ENCODE assay signal across 8 cellular contexts in the genomic region with DNA sequence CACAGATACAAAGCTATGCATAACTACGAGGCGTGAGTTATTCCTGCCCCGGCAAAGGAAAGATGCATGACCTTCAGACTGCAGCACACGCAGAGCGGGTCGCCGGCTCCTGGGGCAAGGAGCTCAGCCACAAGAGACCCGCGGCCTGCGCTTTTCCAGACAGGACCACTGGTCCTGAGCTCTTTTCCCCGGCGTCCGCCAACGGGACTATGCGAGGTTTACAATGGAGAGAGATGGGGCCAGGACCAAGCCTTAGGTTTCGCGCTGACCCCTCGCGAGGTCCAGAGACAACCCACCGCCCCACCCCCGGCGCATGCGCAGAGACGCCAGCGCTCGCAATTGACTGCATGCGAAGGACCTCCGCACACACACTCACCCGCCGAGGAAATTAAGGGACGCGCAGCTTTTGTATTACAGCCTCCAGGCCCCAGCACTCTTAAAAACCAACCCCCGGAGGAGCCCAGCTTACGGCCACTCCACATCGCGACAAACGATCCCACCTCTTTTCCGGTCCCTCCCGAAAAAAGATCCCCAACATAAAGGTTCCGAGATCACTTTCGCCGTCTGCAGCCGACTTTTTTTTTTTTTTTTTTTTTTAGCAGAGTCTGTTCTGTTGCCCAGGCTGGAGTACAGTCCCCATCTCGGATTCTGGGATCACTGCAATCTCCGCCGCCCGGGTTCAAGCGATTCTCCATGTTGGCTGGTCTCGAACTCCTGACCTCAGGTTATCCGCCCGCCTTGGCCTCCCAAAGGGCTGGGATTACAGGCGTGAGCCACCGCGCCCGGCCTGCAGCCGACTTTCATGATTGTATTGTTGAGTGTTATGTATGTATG. TPM values are rescaled to one million over a fixed set of nuclear protein-coding genes. Genes with fewer than 3 reads are reported as not detected.
DNase-seq lines count a peak whose midpoint lies in the region; ATAC-seq and TF ChIP-seq lines count a peak whose summit lies in the region.

A gene with protein sequence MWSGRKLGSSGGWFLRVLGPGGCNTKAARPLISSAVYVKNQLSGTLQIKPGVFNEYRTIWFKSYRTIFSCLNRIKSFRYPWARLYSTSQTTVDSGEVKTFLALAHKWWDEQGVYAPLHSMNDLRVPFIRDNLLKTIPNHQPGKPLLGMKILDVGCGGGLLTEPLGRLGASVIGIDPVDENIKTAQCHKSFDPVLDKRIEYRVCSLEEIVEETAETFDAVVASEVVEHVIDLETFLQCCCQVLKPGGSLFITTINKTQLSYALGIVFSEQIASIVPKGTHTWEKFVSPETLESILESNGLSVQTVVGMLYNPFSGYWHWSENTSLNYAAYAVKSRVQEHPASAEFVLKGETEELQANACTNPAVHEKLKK (minus strand): TSS at position 498 of the 834 bp plus-strand sequence. CDS start 16 bp downstream, at position 482.

- peaks cover 11 to 15% (median 14%) of the 10 kb centered on the region in 3 donors for H3K4me1 Mint-ChIP-seq in IgD-negative memory B cell
- peaks cover 6% of the 10 kb centered on the region for H3K4me1 Mint-ChIP-seq in activated T-helper 2 cell treated with anti-CD3 and anti-CD28 coated beads, Interferon-gamma antibody, Interleukin-2, Interleukin-4, amounts not matched to agents 10 μg/mL and 5 μg/mL and 100 μg/mL, durations not matched to agents 14 hours and 24 hours and 36 hours (ENCODE audit: low read depth)
- H3K4me1 Mint-ChIP-seq in natural killer cell treated with Interleukin-12 subunit alpha and Interleukin-12 subunit beta and Interleukin-15 and Interleukin-18, amount 100 ng/mL, for 72 hours (ENCODE audit: low read depth in 2 of 2), result peaks cover 5 to 11% of the 10 kb centered on the region in 2 donors

- peaks cover 3% of the 10 kb centered on the region for H3K36me3 Mint-ChIP-seq in IgD-negative memory B cell
- peaks cover 5% of the 10 kb centered on the region for H3K36me3 Mint-ChIP-seq in activated T-helper 2 cell treated with anti-CD3 and anti-CD28 coated beads, Interferon-gamma antibody, Interleukin-2, Interleukin-4, amounts not matched to agents 10 μg/mL and 5 μg/mL and 100 μg/mL, durations not matched to agents 14 hours and 24 hours and 36 hours (ENCODE audit: low read depth)
- no peaks in the 10 kb centered on the region for H3K36me3 Mint-ChIP-seq in natural killer cell treated with Interleukin-12 subunit alpha and Interleukin-12 subunit beta and Interleukin-15 and Interleukin-18, amount 100 ng/mL, for 72 hours

- no peaks in the 10 kb centered on the region for H3K9me3 Mint-ChIP-seq in IgD-negative memory B cell
- no peaks in the 10 kb centered on the region for H3K9me3 Mint-ChIP-seq in activated T-helper 2 cell treated with anti-CD3 and anti-CD28 coated beads, Interferon-gamma antibody, Interleukin-2, Interleukin-4, amounts not matched to agents 10 μg/mL and 5 μg/mL and 100 μg/mL, durations not matched to agents 14 hours and 24 hours and 36 hours
- H3K9me3 Mint-ChIP-seq in natural killer cell treated with Interleukin-12 subunit alpha and Interleukin-12 subunit beta and Interleukin-15 and Interleukin-18, amount 100 ng/mL, for 72 hours, result no peaks in the 10 kb centered on the region

- H3K27ac Mint-ChIP-seq in IgD-negative memory B cell, result peak within 1 kb of the TSS; percentile 80 to 92 (median 92)
- peak within 1 kb of the TSS; percentile 88 for H3K27ac Mint-ChIP-seq in activated T-helper 2 cell treated with anti-CD3 and anti-CD28 coated beads, Interferon-gamma antibody, Interleukin-2, Interleukin-4, amounts not matched to agents 10 μg/mL and 5 μg/mL and 100 μg/mL, durations not matched to agents 14 hours and 24 hours and 36 hours
- H3K27ac Mint-ChIP-seq in natural killer cell treated with Interleukin-12 subunit alpha and Interleukin-12 subunit beta and Interleukin-15 and Interleukin-18, amount 100 ng/mL, for 72 hours, result peak within 1 kb of the TSS; percentile 86 to 93

- intact Hi-C loops in activated T-helper 2 cell treated with anti-CD3 and anti-CD28 coated beads, Interferon-gamma antibody, Interleukin-2, Interleukin-4, amounts not matched to agents 10 μg/mL and 5 μg/mL and 100 μg/mL, durations not matched to agents 14 hours and 24 hours and 36 hours (cut with micrococcal nuclease), result loop anchor here (1.0 to 5.0 kb wide), 4 partner anchors 17 to 64 kb away; a partner anchor contains a TSS

- no peaks in the 10 kb centered on the region for H3K27me3 Mint-ChIP-seq in IgD-negative memory B cell
- no peaks in the 10 kb centered on the region for H3K27me3 Mint-ChIP-seq in activated T-helper 2 cell treated with anti-CD3 and anti-CD28 coated beads, Interferon-gamma antibody, Interleukin-2, Interleukin-4, amounts not matched to agents 10 μg/mL and 5 μg/mL and 100 μg/mL, durations not matched to agents 14 hours and 24 hours and 36 hours (ENCODE audit: low read depth)
- no peaks in the 10 kb centered on the region for H3K27me3 Mint-ChIP-seq in natural killer cell treated with Interleukin-12 subunit alpha and Interleukin-12 subunit beta and Interleukin-15 and Interleukin-18, amount 100 ng/mL, for 72 hours

- ATAC-seq in GM21576 (IDR thresholded peaks at IDR 0.05; ENCODE audit: unreplicated experiment), result peak; percentile 70
- ATAC-seq in natural killer cell treated with Interleukin-12 subunit alpha and Interleukin-12 subunit beta and Interleukin-15 and Interleukin-18, amount 100 ng/mL, for 72 hours, result peak; percentile 88 to 91

- H3K4me3 Mint-ChIP-seq in IgD-negative memory B cell, result peak within 1 kb of the TSS; percentile 91 to 98 (median 98)
- H3K4me3 Mint-ChIP-seq in activated T-helper 2 cell treated with anti-CD3 and anti-CD28 coated beads, Interferon-gamma antibody, Interleukin-2, Interleukin-4, amounts not matched to agents 10 μg/mL and 5 μg/mL and 100 μg/mL, durations not matched to agents 14 hours and 24 hours and 36 hours (ENCODE audit: low read depth), result peak within 1 kb of the TSS; percentile 91
- peak within 1 kb of the TSS; percentile 91 for H3K4me3 Mint-ChIP-seq in natural killer cell treated with Interleukin-12 subunit alpha and Interleukin-12 subunit beta and Interleukin-15 and Interleukin-18, amount 100 ng/mL, for 72 hours

- TF ChIP-seq CTCF in fibroblast of pulmonary artery (IDR thresholded peaks at IDR 0.05; ENCODE audit: low read length, missing control alignments), result no peak

- DNase-seq in DMS79 (lab: John Stamatoyannopoulos, UW) (peak; percentile 81), RKO (ENCODE audit: low spot score) (peak; percentile 81), fibroblast of pulmonary artery (ENCODE audit: low read depth) (peak; percentile 80)
- DNase-seq in activated T-helper 2 cell treated with anti-CD3 and anti-CD28 coated beads, Interferon-gamma antibody, Interleukin-2, Interleukin-4, amounts not matched to agents 10 μg/mL and 5 μg/mL and 100 μg/mL, durations not matched to agents 14 hours and 24 hours and 36 hours (ENCODE audit: low spot score), result peak; percentile 65
- DNase-seq in natural killer cell treated with Interleukin-12 subunit alpha and Interleukin-12 subunit beta and Interleukin-15 and Interleukin-18, amount 100 ng/mL, for 72 hours (ENCODE audit: low spot score), result peak; percentile 81
- DNase-seq in stimulated activated naive CD4-positive, alpha-beta T cell treated with Interleukin-2 at 50 U/mL for 16 hours (lab: John Stamatoyannopoulos, UW), result peak; percentile 49

- peak within 1 kb of the TSS; percentile 88 for H3K4me3 ChIP-seq in fibroblast of pulmonary artery (replicated peaks; ENCODE audit: low read depth, low read length)

RNA-seq across cellular contexts. Expression of the gene that starts here (rescaled TPM):
- 8.9 TPM for polyA plus RNA-seq in IgD-negative memory B cell
- 12.9 and 13.7 TPM in 2 replicates for total RNA-seq in activated T-helper 2 cell treated with anti-CD3 and anti-CD28 coated beads, Interferon-gamma antibody, Interleukin-2, Interleukin-4, amounts not matched to agents 10 μg/mL and 5 μg/mL and 100 μg/mL, durations not matched to agents 14 hours and 24 hours and 36 hours
- total RNA-seq in natural killer cell treated with Interleukin-12 subunit alpha and Interleukin-12 subunit beta and Interleukin-15 and Interleukin-18, amount 100 ng/mL, for 72 hours, result 10 to 100 TPM in 1 of 2 donors, 1 to 10 TPM in 1; 7.9 to 12.5 TPM

Comparison
In these comparisons a context has a peak if more than half of its experiments do, and no peak if none do; other contexts are left out.
1. Peak in every context shown above with its lines: DNase-seq, ATAC-seq and H3K4me3 ChIP-seq.